Comparison of ENCODE assay signal across 32 cellular contexts in genomic region chr1:78762113-78762512, GRCh38.
"Had no signal": no experiment of that assay in that cellular context is flagged by ENCODE, and none has a peak within 500 bp of the region (broad histone marks: within the 10 kb centered on the region; RNA-seq: fewer than 3 reads in every experiment).

No MANE protein-coding gene starts in this region.

- DNase-seq: activated B cell treated with CpG ODN at 0.5 μM for 24 hours; activated CD4-positive, alpha-beta memory T cell treated with anti-CD3 and anti-CD28 coated beads, Interleukin-2, amount 10 ng/mL, durations not matched to agents 7 days and 5 days; activated CD4-positive, alpha-beta T cell treated with anti-CD3 and anti-CD28 coated beads for 1 hour; activated CD4-positive, alpha-beta T cell treated with anti-CD3 and anti-CD28 coated beads for 36 hours; activated CD4-positive, alpha-beta T cell treated with anti-CD3 and anti-CD28 coated beads for 48 hours; activated CD4-positive, alpha-beta T cell treated with anti-CD3 and anti-CD28 coated beads, Interleukin-2, amount 10 ng/mL, durations not matched to agents 7 days and 5 days; activated CD4-positive, alpha-beta T cell treated with anti-CD3 and anti-CD28 coated beads, Interleukin-2, amount 50 U/mL, for 48 hours; activated CD8-positive, alpha-beta memory T cell treated with anti-CD3 and anti-CD28 coated beads for 24 hours; activated CD8-positive, alpha-beta memory T cell treated with anti-CD3 and anti-CD28 coated beads, Interleukin-2, amount 10 ng/mL, durations not matched to agents 7 days and 5 days; activated CD8-positive, alpha-beta memory T cell treated with anti-CD3 and anti-CD28 coated beads, Interleukin-2, amount 50 U/mL, for 48 hours; activated CD8-positive, alpha-beta T cell treated with anti-CD3 and anti-CD28 coated beads, Interleukin-2, amount 10 ng/mL, durations not matched to agents 7 days and 5 days; activated effector memory CD4-positive, alpha-beta T cell treated with Interleukin-2 at 50 U/mL for 16 hours; activated gamma-delta T cell; activated naive CD4-positive, alpha-beta T cell treated with anti-CD3 and anti-CD28 coated beads for 36 hours; activated naive CD4-positive, alpha-beta T cell treated with anti-CD3 and anti-CD28 coated beads, Interleukin-2, amount 50 U/mL, for 16 hours; activated naive CD8-positive, alpha-beta T cell treated with anti-CD3 and anti-CD28 coated beads for 36 hours; activated T-cell treated with anti-CD3 and anti-CD28 coated beads, Interleukin-2, amount 50 U/mL, for 24 hours; activated T-cell treated with anti-CD3 and anti-CD28 coated beads, Interleukin-2, amount 50 U/mL, for 48 hours; adrenal gland; amniotic stem cell; aorta; body of pancreas; brain microvascular endothelial cell; central memory CD4-positive, alpha-beta T cell; T-helper 2 cell; T-helper 9 cell had no signal

- H3K27me3 ChIP-seq: adrenal gland, body of pancreas, brain microvascular endothelial cell, breast epithelium had no signal

- H3K4me1 ChIP-seq: adrenal gland, body of pancreas, breast epithelium had no signal

- H3K9me3 ChIP-seq: adrenal gland, body of pancreas, breast epithelium had no signal

- FAIRE-seq: astrocyte, colon, TTC549 had no signal

- H3K36me3 ChIP-seq: adrenal gland, brain microvascular endothelial cell, breast epithelium had no signal

- ATAC-seq: activated CD4-positive, alpha-beta T cell treated with anti-CD3 and anti-CD28 coated beads for 36 hours; activated CD8-positive, alpha-beta memory T cell treated with anti-CD3 and anti-CD28 coated beads, Interleukin-2, amount 10 ng/mL, durations not matched to agents 7 days and 5 days; activated CD8-positive, alpha-beta T cell treated with anti-CD3 and anti-CD28 coated beads, Interleukin-2, amount 10 ng/mL, durations not matched to agents 7 days and 5 days; activated naive CD4-positive, alpha-beta T cell treated with anti-CD3 and anti-CD28 coated beads, Interleukin-2, amount 50 U/mL, for 72 hours; body of pancreas had no signal

- H3K4me3 ChIP-seq: adrenal gland, body of pancreas, breast epithelium had no signal

- H3K27ac ChIP-seq: adrenal gland, body of pancreas, brain microvascular endothelial cell, breast epithelium, VCaP had no signal
